Comparison of ENCODE assay signal across 1 cellular context in the genomic region with DNA sequence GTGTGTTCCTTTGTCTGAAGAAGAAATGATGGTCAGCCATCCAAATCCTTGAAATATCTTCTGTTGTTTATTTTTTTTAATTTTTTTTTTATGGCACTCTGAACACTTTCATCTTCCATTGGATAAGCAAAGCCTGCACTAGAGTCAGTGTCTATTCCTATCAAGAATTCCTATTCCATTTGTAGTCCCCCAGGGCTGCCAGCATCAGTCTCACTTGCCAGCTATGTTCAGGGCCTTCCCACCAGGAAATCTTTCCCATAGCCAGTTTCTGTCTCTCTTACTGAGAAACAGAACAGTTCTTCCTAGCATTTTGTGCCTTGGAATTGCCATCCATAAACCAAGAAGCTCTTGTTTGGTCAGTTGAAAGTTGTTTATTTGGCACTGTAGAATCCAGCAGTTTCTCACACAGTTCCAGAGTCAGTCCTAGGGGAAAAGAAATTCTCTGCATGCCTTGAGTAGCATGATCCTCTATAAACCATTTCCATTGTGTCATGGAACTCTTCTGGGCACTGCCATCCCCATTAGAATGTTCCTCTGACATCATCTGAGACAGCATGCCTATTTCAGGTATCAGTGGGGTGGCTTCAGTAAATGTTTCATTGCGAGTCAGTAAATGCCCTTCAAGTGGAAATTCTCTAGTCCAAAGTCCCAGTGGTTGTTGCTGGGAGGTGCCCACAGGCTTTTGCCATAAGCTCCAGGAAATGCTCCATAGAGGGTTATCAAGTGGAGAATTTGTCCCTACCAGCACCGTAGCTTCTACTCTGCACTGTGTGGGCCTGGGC.
TF ChIP-seq lines count a peak whose summit lies in the region.

No MANE protein-coding gene starts in this region.

TF ChIP-seq in IMR-90, 13 proteins besides CTCF, POLR2A, EP300 and RAD21 (continued from another document):
- no peak for TF ChIP-seq USF2 (IDR thresholded peaks at IDR 0.05; ENCODE audit: low read depth, low read length)
- TF ChIP-seq CHD1 (IDR thresholded peaks at IDR 0.05; ENCODE audit: low read depth, low read length): no peak
- TF ChIP-seq CEBPB (IDR thresholded peaks at IDR 0.05; ENCODE audit: low read depth, low read length): no peak
- no peak for TF ChIP-seq BHLHE40 (IDR thresholded peaks at IDR 0.05; ENCODE audit: low read depth, low read length)
- TF ChIP-seq FOS (IDR thresholded peaks at IDR 0.05; ENCODE audit: low read depth, low read length): no peak
- no peak for TF ChIP-seq RCOR1 (IDR thresholded peaks at IDR 0.05; ENCODE audit: insufficient replicate concordance, low read length)
